Comparison of ENCODE assay signal across 7 cellular contexts in genomic region chr2:189412330-189412953, GRCh38. TPM values are rescaled to one million over a fixed set of nuclear protein-coding genes. Genes with fewer than 3 reads are reported as not detected.
DNase-seq lines count a peak whose midpoint lies in the region; ATAC-seq and TF ChIP-seq lines count a peak whose summit lies in the region.

No MANE protein-coding gene starts in this region.

- 30 to 43% methylated on average over 4 of the region's 4 CpGs for WGBS in body of pancreas, 2 donors

- H3K36me3 ChIP-seq in body of pancreas (replicated peaks in 1 of 2; ENCODE audit: insufficient read depth in 1 of 2, low read depth in 2 of 2), result no peaks in the 10 kb centered on the region

- no peak for TF ChIP-seq POLR2A in body of pancreas (IDR thresholded peaks at IDR 0.05)

- H3K27ac ChIP-seq in RWPE1 (no peak overlapping the region), body of pancreas (no peak overlapping the region)

- CTCF ChIA-PET in RWPE1 (lab: Yijun Ruan, JAX), result interaction anchor here (0.6 to 1.2 kb wide), 8 partner anchors 10 to 487 kb away, joined by 3 to 6 read pairs (median 4); no protein-coding TSS in a partner anchor

- ATAC-seq in body of pancreas, result peak; percentile 74

- intact Hi-C loops in body of pancreas (cut with DNase I), result loop anchor here (5.0 kb wide), 1 partner anchor 315 kb away; no protein-coding TSS in a partner anchor

- DNase-seq in ELR (ENCODE audit: low read depth) (peak; percentile 69), GM20000 (ENCODE audit: low spot score) (peak; percentile 36), HT-29 (ENCODE audit: low spot score) (peak; percentile 77), RWPE1 (ENCODE audit: low spot score) (peak; percentile 23), body of pancreas (peak; percentile 12 to 37 (median 28)), kidney glomerular epithelial cell (lab: John Stamatoyannopoulos, UW) (peak; percentile 47)
- peak; percentile 53 for DNase-seq in stimulated activated CD4-positive, alpha-beta T cell treated with anti-CD3 and anti-CD28 coated beads, Interleukin-4, amount 100 ng/mL, for 24 hours

- TF ChIP-seq CTCF in GM20000 (IDR thresholded peaks at IDR 0.05; ENCODE audit: extremely low read depth, missing control alignments) (peak; percentile 58), RWPE1 (conservative IDR thresholded peaks at IDR 0.05; ENCODE audit: low read depth) (peak; percentile 73), body of pancreas (IDR thresholded peaks at IDR 0.05) (peak; percentile 17 to 81 (median 73))

- H3K27me3 ChIP-seq in body of pancreas, result no peaks in the 10 kb centered on the region

- POLR2A ChIA-PET in RWPE1 (lab: Yijun Ruan, JAX; ENCODE audit: low non-redundant PET), result no interaction called here

- H3K4me1 ChIP-seq in body of pancreas, result peaks cover 6% of the 10 kb centered on the region

- H3K4me3 ChIP-seq in body of pancreas, result no peak overlapping the region

- H3K9me3 ChIP-seq in body of pancreas, result no peaks in the 10 kb centered on the region

RNA-seq across cellular contexts. Expression of gene WDR75, which starts 28.8 kb away (rescaled TPM):
- total RNA-seq in HT-29 (2014; rRNA removed; shearing (Covaris generic)), result 24.5 and 26.7 TPM in 2 replicates
- 10 to 100 TPM; 14.2 to 26.2 TPM for total RNA-seq in body of pancreas

Comparison
In these comparisons a context has a peak if more than half of its experiments do, and no peak if none do; other contexts are left out.
1. DNase-seq: peak in every context shown above with its lines; median percentile 77 in HT-29; 69 in ELR; 53 in stimulated activated CD4-positive, alpha-beta T cell treated with anti-CD3 and anti-CD28 coated beads, Interleukin-4, amount 100 ng/mL, for 24 hours; 47 in kidney glomerular epithelial cell; 36 in GM20000; 28 in body of pancreas; 23 in RWPE1.